ENCODE assay signal across 12 cellular contexts in genomic region chr3:172476339-172476738, GRCh38. TPM values are rescaled to one million over a fixed set of nuclear protein-coding genes. Genes with fewer than 3 reads are reported as not detected.
A peak's percentile ranks its signal among the peaks of the same experiment; 100 is the strongest.
DNase-seq lines count a peak whose midpoint lies in the region; FAIRE-seq and TF ChIP-seq lines count a peak whose summit lies in the region.
"Had no signal": no experiment of that assay in that cellular context is flagged by ENCODE, and none has a peak within 500 bp of the region (broad histone marks: within the 10 kb centered on the region; RNA-seq: fewer than 3 reads in every experiment).

No MANE protein-coding gene starts in this region.

- H3K9ac ChIP-seq in duodenal mucosa (ENCODE audit: low read depth in 1 of 2, low read length in 2 of 2): no peak overlapping the region

- H3K79me2 ChIP-seq in osteoblast (ENCODE audit: insufficient read depth, low read length): no peaks in the 10 kb centered on the region

- no peak overlapping the region for H3K27ac ChIP-seq in duodenal mucosa (ENCODE audit: low read depth, low read length)
- H3K27ac ChIP-seq in osteoblast (ENCODE audit: low read depth, low read length): no peak overlapping the region

- DNase-seq in NCI-H748 (lab: John Stamatoyannopoulos, UW; ENCODE audit: unreplicated experiment): peak; percentile 14
- no peak for DNase-seq in NCI-H748 treated with DMSO at 0.1 percent for 48 hours (lab: John Stamatoyannopoulos, UW)
- peak; percentile 60 for DNase-seq in NOMO-1 treated with DMSO at 0.1 percent for 48 hours (lab: John Stamatoyannopoulos, UW; ENCODE audit: unreplicated experiment)
- no peak for DNase-seq in osteoblast (ENCODE audit: insufficient read length, low spot score, missing footprints)
- DNase-seq in effector CD8-positive, alpha-beta T cell (lab: John Stamatoyannopoulos, UW): no peak
- DNase-seq in glomerular visceral epithelial cell (ENCODE audit: extremely low spot score): no peak
- DNase-seq in D721Med (ENCODE audit: insufficient read length, low spot score): no peak
- DNase-seq: activated CD4-positive, CD25-positive, alpha-beta regulatory T cell; NCI-H1105 treated with DMSO at 0.1 percent for 48 hours; stimulated activated CD4-positive, alpha-beta T cell treated with anti-CD3 and anti-CD28 coated beads, Interleukin-15, amount 100 ng/mL, for 24 hours had no signal

- peak overlapping the region; percentile 94 for H3K4me2 ChIP-seq in osteoblast (ENCODE audit: insufficient read depth, low read length)

- no peaks in the 10 kb centered on the region for H4K20me1 ChIP-seq in osteoblast (ENCODE audit: insufficient read depth, low read length)

- H3K9me3 ChIP-seq in duodenal mucosa (ENCODE audit: control insufficient read depth in 1 of 2, low read length in 2 of 2) (no peaks in the 10 kb centered on the region), osteoblast (ENCODE audit: low read depth, low read length) (no peaks in the 10 kb centered on the region)

- H2AFZ ChIP-seq in osteoblast (ENCODE audit: low read length): peak overlapping the region; percentile 91

- no peak for TF ChIP-seq CTCF in osteoblast (IDR thresholded peaks at IDR 0.05; ENCODE audit: extremely low read depth, low read depth, low read length)
- no peak for TF ChIP-seq CTCF in D721Med (IDR thresholded peaks at IDR 0.05; ENCODE audit: insufficient read depth, missing control alignments)

- H3K4me1 ChIP-seq in duodenal mucosa (ENCODE audit: control insufficient read depth in 1 of 2, insufficient read depth in 2 of 2, low read length in 2 of 2): peaks cover 6% of the 10 kb centered on the region in 2 donors
- peaks cover 2% of the 10 kb centered on the region for H3K4me1 ChIP-seq in osteoblast (ENCODE audit: insufficient read depth, low read length)

- H3K27me3 ChIP-seq in duodenal mucosa (ENCODE audit: control insufficient read depth in 1 of 2, insufficient read depth in 2 of 2, low read length in 2 of 2): no peaks in the 10 kb centered on the region
- no peaks in the 10 kb centered on the region for H3K27me3 ChIP-seq in osteoblast (ENCODE audit: insufficient read depth, low read length)

- peak overlapping the region; percentile 65 to 74 for H3K4me3 ChIP-seq in duodenal mucosa (ENCODE audit: low read depth in 1 of 2, low read length in 2 of 2)
- H3K4me3 ChIP-seq in osteoblast (ENCODE audit: insufficient read depth, low read length): peak overlapping the region; percentile 74

- H3K36me3 ChIP-seq in duodenal mucosa (ENCODE audit: control insufficient read depth in 1 of 2, insufficient read depth in 2 of 2, low read length in 2 of 2): no peaks in the 10 kb centered on the region
- no peaks in the 10 kb centered on the region for H3K36me3 ChIP-seq in osteoblast (ENCODE audit: insufficient read depth, low read length)

- no peak for FAIRE-seq in D721Med (lab: Jason Lieb, UNC)

RNA-seq across cellular contexts. Expression of gene GHSR, which starts 28.1 kb away (rescaled TPM):
- not detected in 2 replicates for total RNA-seq in osteoblast
- total RNA-seq: kidney epithelial cell had no signal

RNA-seq across cellular contexts. Expression of gene TNFSF10, which starts 46.9 kb away (rescaled TPM):
- total RNA-seq in osteoblast: 3.5 and 4.0 TPM in 2 replicates

Comparison
In these comparisons a context has a peak if more than half of its experiments do, and no peak if none do; other contexts are left out.
1. DNase-seq: peak in NCI-H748 (single experiment) and NOMO-1 treated with DMSO at 0.1 percent for 48 hours (single experiment); none in NCI-H748 treated with DMSO at 0.1 percent for 48 hours (single experiment), osteoblast (single experiment), effector CD8-positive, alpha-beta T cell (single experiment), glomerular visceral epithelial cell (single experiment) and D721Med (single experiment).